Comparison of ENCODE assay signal across 8 cellular contexts in genomic region chr10:68957284-68957615, GRCh38. TPM values are rescaled to one million over a fixed set of nuclear protein-coding genes. Genes with fewer than 3 reads are reported as not detected.
DNase-seq lines count a peak whose midpoint lies in the region; ATAC-seq and TF ChIP-seq lines count a peak whose summit lies in the region.

No MANE protein-coding gene starts in this region.

- H3K4me3 Mint-ChIP-seq in chondrocyte (ENCODE audit: unreplicated experiment) = peak overlapping the region; percentile 92

- ATAC-seq in HG03565 (IDR thresholded peaks at IDR 0.05; ENCODE audit: unreplicated experiment) (no peak), HG02870 (IDR thresholded peaks at IDR 0.05; ENCODE audit: unreplicated experiment) (no peak), HG02938 (IDR thresholded peaks at IDR 0.05; ENCODE audit: unreplicated experiment) (no peak)

- no peaks in the 10 kb centered on the region for H3K9me3 Mint-ChIP-seq in chondrocyte (ENCODE audit: low read depth)

- H3K9ac ChIP-seq in HUES64 (ENCODE audit: low read depth, low read length) = peak overlapping the region; percentile 83

- H3K4me1 Mint-ChIP-seq in chondrocyte (ENCODE audit: low read depth) = peaks cover 29% of the 10 kb centered on the region

- peak overlapping the region; percentile 97 for H3K4me3 ChIP-seq in AG04449 (ENCODE audit: low read depth, low read length)
- H3K4me3 ChIP-seq in HUES64 (ENCODE audit: low read length) = peak overlapping the region; percentile 69
- H3K4me3 ChIP-seq in muscle layer of duodenum (ENCODE audit: low read depth in 1 of 2, low read length in 2 of 2) = peak overlapping the region; percentile 82 to 90

- H3K4me1 ChIP-seq in HUES64 (ENCODE audit: insufficient read depth, low read length) = peaks cover 6% of the 10 kb centered on the region; the same call in 1 of the 2 replicates
- peaks cover 0 to 25% of the 10 kb centered on the region in 2 donors for H3K4me1 ChIP-seq in muscle layer of duodenum (ENCODE audit: control insufficient read depth in 1 of 2, insufficient read depth in 2 of 2, low read length in 2 of 2)

- no peaks in the 10 kb centered on the region for H3K27me3 Mint-ChIP-seq in chondrocyte (ENCODE audit: low read depth)

- H3K36me3 ChIP-seq in HUES64 (ENCODE audit: insufficient read depth, low read length) (peaks cover 37% of the 10 kb centered on the region), muscle layer of duodenum (ENCODE audit: control insufficient read depth in 1 of 2, insufficient read depth in 2 of 2, low read length in 2 of 2) (peaks cover 24 to 32% of the 10 kb centered on the region in 2 donors)

- 42% methylated on average over 7 of the region's 7 CpGs for WGBS in HUES64

- POLR2A ChIA-PET in AG04449 (lab: Yijun Ruan, JAX) = no interaction called here

- TF ChIP-seq CTCF in AG04449 (IDR thresholded peaks at IDR 0.05; ENCODE audit: insufficient read depth, low read length, missing control alignments) = no peak
- no peak for TF ChIP-seq CTCF in chondrocyte (IDR thresholded peaks at IDR 0.05)

- H3K36me3 Mint-ChIP-seq in chondrocyte (ENCODE audit: low read depth) = peaks cover 9% of the 10 kb centered on the region

- peak overlapping the region; percentile 98 for H3K27ac Mint-ChIP-seq in chondrocyte (ENCODE audit: unreplicated experiment)

- H3K27ac ChIP-seq in HUES64 (ENCODE audit: low read depth, low read length) (peak overlapping the region; percentile 62; the same call in 1 of the 2 replicates), muscle layer of duodenum (ENCODE audit: low read length) (peak overlapping the region; percentile 93)

- CTCF ChIA-PET in AG04449 (lab: Yijun Ruan, JAX) = interaction anchor here (1.0 to 2.6 kb wide), 5 partner anchors 10 to 135 kb away, joined by 3 to 13 read pairs (median 3); no protein-coding TSS in a partner anchor

- H3K27me3 ChIP-seq in HUES64 (ENCODE audit: insufficient read depth, low read length) (no peaks in the 10 kb centered on the region), muscle layer of duodenum (ENCODE audit: low read depth, low read length) (no peaks in the 10 kb centered on the region)

- H3K9me3 ChIP-seq in HUES64 (ENCODE audit: insufficient read depth, low read depth, low read length) (no peaks in the 10 kb centered on the region), muscle layer of duodenum (ENCODE audit: control insufficient read depth in 1 of 2, low read length in 2 of 2) (no peaks in the 10 kb centered on the region)

- no peak for DNase-seq in AG04449 (ENCODE audit: low read depth, low spot score)
- DNase-seq in chondrocyte (ENCODE audit: low spot score) = no peak
- DNase-seq in stimulated activated CD4-positive, alpha-beta T cell treated with anti-CD3 and anti-CD28 coated beads, Interleukin-2, amount 100 ng/mL, for 24 hours = no peak

RNA-seq across cellular contexts. Expression of gene DDX21, which starts 1.3 kb away (rescaled TPM):
- polyA plus RNA-seq in HUES64 (2013, experiment 1 of 2) = 130 TPM
- polyA plus RNA-seq in HUES64 (2013, experiment 2 of 2) = 108 TPM
- 52.9 to 58.5 TPM (median 55.8 TPM) in 3 replicates for total RNA-seq in chondrocyte

RNA-seq across cellular contexts. Expression of gene KIFBP, which starts 31.4 kb away (rescaled TPM):
- polyA plus RNA-seq in HUES64 (2013, experiment 1 of 2) = 36.3 TPM
- polyA plus RNA-seq in HUES64 (2013, experiment 2 of 2) = 32.5 TPM
- total RNA-seq in chondrocyte = 40.0 to 43.3 TPM (median 43.2 TPM) in 3 replicates

RNA-seq across cellular contexts. Expression of gene DDX50, which starts 56.1 kb away (rescaled TPM):
- 36.2 TPM for polyA plus RNA-seq in HUES64 (2013, experiment 1 of 2)
- 44.8 TPM for polyA plus RNA-seq in HUES64 (2013, experiment 2 of 2)
- 34.7 to 37.9 TPM (median 35.9 TPM) in 3 replicates for total RNA-seq in chondrocyte
